Comparison of ENCODE assay signal across 1 cellular context in the genomic region with DNA sequence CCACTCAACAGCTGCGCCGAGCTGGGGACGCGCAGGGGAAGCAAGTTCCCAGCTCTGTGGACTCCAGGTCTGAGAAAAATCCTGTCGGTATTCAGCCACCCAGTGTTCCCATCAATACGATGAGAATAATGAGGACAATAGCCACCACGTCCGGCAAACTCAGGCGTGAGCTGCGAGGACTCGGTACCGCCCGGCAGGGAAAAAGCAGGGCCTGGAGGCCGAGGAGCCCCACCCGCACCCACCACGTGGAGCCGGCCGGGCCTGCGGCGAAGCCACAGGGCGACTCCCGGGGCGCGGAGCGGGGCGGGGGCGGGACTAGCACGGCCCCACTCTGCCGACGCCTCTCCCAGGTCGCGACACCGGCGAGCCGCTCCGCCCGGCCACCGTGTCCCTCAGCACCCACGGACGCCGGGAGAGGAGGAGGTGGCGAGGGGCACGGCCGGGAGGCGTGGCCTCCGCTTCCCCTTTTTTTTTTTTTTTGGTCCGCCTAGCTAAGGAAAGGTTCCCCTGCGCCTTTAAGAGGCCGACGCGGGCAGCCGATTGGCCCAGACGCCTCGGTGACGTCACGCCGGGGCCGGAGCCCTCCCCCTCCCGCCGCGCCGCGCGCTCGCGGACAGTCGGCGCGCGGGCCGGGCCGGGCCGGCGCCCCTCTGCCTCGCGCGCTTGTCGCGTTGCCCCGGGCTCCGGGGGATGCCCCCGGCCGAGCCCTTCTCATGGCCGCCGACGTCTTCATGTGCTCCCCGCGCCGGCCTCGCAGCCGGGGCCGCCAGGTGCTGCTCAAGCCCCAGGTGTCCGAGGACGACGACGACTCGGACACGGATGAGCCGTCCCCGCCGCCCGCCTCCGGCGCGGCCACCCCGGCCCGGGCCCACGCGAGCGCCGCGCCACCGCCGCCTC.
TF ChIP-seq lines count a peak whose summit lies in the region.

A gene with protein sequence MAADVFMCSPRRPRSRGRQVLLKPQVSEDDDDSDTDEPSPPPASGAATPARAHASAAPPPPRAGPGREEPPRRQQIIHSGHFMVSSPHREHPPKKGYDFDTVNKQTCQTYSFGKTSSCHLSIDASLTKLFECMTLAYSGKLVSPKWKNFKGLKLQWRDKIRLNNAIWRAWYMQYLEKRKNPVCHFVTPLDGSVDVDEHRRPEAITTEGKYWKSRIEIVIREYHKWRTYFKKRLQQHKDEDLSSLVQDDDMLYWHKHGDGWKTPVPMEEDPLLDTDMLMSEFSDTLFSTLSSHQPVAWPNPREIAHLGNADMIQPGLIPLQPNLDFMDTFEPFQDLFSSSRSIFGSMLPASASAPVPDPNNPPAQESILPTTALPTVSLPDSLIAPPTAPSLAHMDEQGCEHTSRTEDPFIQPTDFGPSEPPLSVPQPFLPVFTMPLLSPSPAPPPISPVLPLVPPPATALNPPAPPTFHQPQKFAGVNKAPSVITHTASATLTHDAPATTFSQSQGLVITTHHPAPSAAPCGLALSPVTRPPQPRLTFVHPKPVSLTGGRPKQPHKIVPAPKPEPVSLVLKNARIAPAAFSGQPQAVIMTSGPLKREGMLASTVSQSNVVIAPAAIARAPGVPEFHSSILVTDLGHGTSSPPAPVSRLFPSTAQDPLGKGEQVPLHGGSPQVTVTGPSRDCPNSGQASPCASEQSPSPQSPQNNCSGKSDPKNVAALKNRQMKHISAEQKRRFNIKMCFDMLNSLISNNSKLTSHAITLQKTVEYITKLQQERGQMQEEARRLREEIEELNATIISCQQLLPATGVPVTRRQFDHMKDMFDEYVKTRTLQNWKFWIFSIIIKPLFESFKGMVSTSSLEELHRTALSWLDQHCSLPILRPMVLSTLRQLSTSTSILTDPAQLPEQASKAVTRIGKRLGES (plus strand): TSS at position 616 of the 897 bp plus-strand sequence. CDS start 98 bp downstream, at position 714.

TF ChIP-seq in K562, 482 proteins besides CTCF, POLR2A, EP300 and RAD21 (continued from another document and continues in another):
- TF ChIP-seq CCNT2 (IDR thresholded peaks at IDR 0.05; ENCODE audit: borderline replicate concordance, extremely low read depth, insufficient read length, low read depth, low read length) (peak; percentile 89), ESRRA (IDR thresholded peaks at IDR 0.05; ENCODE audit: borderline replicate concordance, low read depth) (peak; percentile 61; the same call in 1 of the 2 replicates), SMAD4 (CRISPR knock-in tag; conservative IDR thresholded peaks at IDR 0.05) (peak; percentile 92), PHB2 (IDR thresholded peaks at IDR 0.05; ENCODE audit: low read depth) (no peak), PHTF2 (CRISPR knock-in tag; IDR thresholded peaks at IDR 0.05) (0 out of 2 replicates have a peak, but pooled peaks have one; percentile 31), TSC22D4 (tag; IDR thresholded peaks at IDR 0.05) (no peak), NFYB (IDR thresholded peaks at IDR 0.05; ENCODE audit: extremely low read depth, insufficient read length) (peak; percentile 50), TOE1 (IDR thresholded peaks at IDR 0.05; ENCODE audit: borderline replicate concordance) (peak; percentile 32; the same call in 1 of the 2 replicates), TOE1 (CRISPR knock-in tag; IDR thresholded peaks at IDR 0.05; ENCODE audit: borderline replicate concordance, low read depth) (0 out of 2 replicates have a peak, but pooled peaks have one; percentile 21), TCF3 (CRISPR knock-in tag; IDR thresholded peaks at IDR 0.05) (peak; percentile 45; the same call in 1 of the 2 replicates), RFX5 (IDR thresholded peaks at IDR 0.05; ENCODE audit: low read depth, low read length) (peak; percentile 21; the same call in 1 of the 2 replicates), U2AF1 (optimal IDR thresholded peaks at IDR 0.05; ENCODE audit: low read depth, low read length) (peak; percentile 37), ARID2 (IDR thresholded peaks at IDR 0.05) (no peak), ZNF586 (CRISPR knock-in tag; conservative IDR thresholded peaks at IDR 0.05) (no peak; the same call in 1 of the 2 replicates), MAFF (IDR thresholded peaks at IDR 0.05; ENCODE audit: low read length) (no peak), ZNF77 (CRISPR knock-in tag; IDR thresholded peaks at IDR 0.05) (no peak), MECOM (CRISPR knock-in tag; IDR thresholded peaks at IDR 0.05) (no peak), SRSF3 (IDR thresholded peaks at IDR 0.05; ENCODE audit: insufficient read depth, low read length) (no peak), ZBTB17 (CRISPR knock-in tag; IDR thresholded peaks at IDR 0.05) (peak; percentile 59; the same call in 1 of the 2 replicates), SNIP1 (IDR thresholded peaks at IDR 0.05; ENCODE audit: low read depth) (no peak), HMG20B (CRISPR knock-in tag; IDR thresholded peaks at IDR 0.05) (no peak), STAG1 (CRISPR knock-in tag; IDR thresholded peaks at IDR 0.05; ENCODE audit: borderline replicate concordance) (no peak), PCBP2 (IDR thresholded peaks at IDR 0.05; ENCODE audit: low read depth, low read length, poor library complexity, severe bottlenecking) (no peak)
- TF ChIP-seq, protein P1, sequence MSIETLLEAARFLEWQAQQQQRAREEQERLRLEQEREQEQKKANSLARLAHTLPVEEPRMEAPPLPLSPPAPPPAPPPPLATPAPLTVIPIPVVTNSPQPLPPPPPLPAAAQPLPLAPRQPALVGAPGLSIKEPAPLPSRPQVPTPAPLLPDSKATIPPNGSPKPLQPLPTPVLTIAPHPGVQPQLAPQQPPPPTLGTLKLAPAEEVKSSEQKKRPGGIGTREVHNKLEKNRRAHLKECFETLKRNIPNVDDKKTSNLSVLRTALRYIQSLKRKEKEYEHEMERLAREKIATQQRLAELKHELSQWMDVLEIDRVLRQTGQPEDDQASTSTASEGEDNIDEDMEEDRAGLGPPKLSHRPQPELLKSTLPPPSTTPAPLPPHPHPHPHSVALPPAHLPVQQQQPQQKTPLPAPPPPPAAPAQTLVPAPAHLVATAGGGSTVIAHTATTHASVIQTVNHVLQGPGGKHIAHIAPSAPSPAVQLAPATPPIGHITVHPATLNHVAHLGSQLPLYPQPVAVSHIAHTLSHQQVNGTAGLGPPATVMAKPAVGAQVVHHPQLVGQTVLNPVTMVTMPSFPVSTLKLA (conservative IDR thresholded peaks at IDR 0.05), result peak; percentile 96 to 98
- TF ChIP-seq, protein P2, sequence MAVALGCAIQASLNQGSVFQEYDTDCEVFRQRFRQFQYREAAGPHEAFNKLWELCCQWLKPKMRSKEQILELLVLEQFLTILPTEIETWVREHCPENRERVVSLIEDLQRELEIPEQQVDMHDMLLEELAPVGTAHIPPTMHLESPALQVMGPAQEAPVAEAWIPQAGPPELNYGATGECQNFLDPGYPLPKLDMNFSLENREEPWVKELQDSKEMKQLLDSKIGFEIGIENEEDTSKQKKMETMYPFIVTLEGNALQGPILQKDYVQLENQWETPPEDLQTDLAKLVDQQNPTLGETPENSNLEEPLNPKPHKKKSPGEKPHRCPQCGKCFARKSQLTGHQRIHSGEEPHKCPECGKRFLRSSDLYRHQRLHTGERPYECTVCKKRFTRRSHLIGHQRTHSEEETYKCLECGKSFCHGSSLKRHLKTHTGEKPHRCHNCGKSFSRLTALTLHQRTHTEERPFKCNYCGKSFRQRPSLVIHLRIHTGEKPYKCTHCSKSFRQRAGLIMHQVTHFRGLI (CRISPR knock-in tag; IDR thresholded peaks at IDR 0.05), result no peak
- TF ChIP-seq, protein P3, sequence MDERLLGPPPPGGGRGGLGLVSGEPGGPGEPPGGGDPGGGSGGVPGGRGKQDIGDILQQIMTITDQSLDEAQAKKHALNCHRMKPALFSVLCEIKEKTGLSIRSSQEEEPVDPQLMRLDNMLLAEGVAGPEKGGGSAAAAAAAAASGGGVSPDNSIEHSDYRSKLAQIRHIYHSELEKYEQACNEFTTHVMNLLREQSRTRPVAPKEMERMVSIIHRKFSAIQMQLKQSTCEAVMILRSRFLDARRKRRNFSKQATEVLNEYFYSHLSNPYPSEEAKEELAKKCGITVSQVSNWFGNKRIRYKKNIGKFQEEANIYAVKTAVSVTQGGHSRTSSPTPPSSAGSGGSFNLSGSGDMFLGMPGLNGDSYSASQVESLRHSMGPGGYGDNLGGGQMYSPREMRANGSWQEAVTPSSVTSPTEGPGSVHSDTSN (CRISPR knock-in tag; IDR thresholded peaks at IDR 0.05; ENCODE audit: low read depth), result no peak
- TF ChIP-seq, protein P3 (tag; conservative IDR thresholded peaks at IDR 0.05; ENCODE audit: low read depth), result no peak
- TF ChIP-seq, protein P4, sequence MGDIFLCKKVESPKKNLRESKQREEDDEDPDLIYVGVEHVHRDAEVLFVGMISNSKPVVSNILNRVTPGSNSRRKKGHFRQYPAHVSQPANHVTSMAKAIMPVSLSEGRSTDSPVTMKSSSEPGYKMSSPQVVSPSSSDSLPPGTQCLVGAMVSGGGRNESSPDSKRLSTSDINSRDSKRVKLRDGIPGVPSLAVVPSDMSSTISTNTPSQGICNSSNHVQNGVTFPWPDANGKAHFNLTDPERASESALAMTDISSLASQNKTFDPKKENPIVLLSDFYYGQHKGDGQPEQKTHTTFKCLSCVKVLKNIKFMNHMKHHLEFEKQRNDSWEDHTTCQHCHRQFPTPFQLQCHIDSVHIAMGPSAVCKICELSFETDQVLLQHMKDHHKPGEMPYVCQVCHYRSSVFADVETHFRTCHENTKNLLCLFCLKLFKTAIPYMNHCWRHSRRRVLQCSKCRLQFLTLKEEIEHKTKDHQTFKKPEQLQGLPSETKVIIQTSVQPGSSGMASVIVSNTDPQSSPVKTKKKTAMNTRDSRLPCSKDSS (IDR thresholded peaks at IDR 0.05; ENCODE audit: low read depth, partially characterized antibody), result no peak
- TF ChIP-seq, protein P5, sequence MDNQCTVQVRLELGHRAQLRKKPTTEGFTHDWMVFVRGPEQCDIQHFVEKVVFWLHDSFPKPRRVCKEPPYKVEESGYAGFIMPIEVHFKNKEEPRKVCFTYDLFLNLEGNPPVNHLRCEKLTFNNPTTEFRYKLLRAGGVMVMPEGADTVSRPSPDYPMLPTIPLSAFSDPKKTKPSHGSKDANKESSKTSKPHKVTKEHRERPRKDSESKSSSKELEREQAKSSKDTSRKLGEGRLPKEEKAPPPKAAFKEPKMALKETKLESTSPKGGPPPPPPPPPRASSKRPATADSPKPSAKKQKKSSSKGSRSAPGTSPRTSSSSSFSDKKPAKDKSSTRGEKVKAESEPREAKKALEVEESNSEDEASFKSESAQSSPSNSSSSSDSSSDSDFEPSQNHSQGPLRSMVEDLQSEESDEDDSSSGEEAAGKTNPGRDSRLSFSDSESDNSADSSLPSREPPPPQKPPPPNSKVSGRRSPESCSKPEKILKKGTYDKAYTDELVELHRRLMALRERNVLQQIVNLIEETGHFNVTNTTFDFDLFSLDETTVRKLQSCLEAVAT (IDR thresholded peaks at IDR 0.05), result no peak
- TF ChIP-seq, protein P6, sequence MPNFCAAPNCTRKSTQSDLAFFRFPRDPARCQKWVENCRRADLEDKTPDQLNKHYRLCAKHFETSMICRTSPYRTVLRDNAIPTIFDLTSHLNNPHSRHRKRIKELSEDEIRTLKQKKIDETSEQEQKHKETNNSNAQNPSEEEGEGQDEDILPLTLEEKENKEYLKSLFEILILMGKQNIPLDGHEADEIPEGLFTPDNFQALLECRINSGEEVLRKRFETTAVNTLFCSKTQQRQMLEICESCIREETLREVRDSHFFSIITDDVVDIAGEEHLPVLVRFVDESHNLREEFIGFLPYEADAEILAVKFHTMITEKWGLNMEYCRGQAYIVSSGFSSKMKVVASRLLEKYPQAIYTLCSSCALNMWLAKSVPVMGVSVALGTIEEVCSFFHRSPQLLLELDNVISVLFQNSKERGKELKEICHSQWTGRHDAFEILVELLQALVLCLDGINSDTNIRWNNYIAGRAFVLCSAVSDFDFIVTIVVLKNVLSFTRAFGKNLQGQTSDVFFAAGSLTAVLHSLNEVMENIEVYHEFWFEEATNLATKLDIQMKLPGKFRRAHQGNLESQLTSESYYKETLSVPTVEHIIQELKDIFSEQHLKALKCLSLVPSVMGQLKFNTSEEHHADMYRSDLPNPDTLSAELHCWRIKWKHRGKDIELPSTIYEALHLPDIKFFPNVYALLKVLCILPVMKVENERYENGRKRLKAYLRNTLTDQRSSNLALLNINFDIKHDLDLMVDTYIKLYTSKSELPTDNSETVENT (CRISPR knock-in tag; IDR thresholded peaks at IDR 0.05), result peak; percentile 68; the same call in 1 of the 2 replicates
- TF ChIP-seq, protein P7, sequence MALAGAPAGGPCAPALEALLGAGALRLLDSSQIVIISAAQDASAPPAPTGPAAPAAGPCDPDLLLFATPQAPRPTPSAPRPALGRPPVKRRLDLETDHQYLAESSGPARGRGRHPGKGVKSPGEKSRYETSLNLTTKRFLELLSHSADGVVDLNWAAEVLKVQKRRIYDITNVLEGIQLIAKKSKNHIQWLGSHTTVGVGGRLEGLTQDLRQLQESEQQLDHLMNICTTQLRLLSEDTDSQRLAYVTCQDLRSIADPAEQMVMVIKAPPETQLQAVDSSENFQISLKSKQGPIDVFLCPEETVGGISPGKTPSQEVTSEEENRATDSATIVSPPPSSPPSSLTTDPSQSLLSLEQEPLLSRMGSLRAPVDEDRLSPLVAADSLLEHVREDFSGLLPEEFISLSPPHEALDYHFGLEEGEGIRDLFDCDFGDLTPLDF (CRISPR knock-in tag; IDR thresholded peaks at IDR 0.05), result peak; percentile 67; the same call in 1 of the 2 replicates
- TF ChIP-seq, protein P8, sequence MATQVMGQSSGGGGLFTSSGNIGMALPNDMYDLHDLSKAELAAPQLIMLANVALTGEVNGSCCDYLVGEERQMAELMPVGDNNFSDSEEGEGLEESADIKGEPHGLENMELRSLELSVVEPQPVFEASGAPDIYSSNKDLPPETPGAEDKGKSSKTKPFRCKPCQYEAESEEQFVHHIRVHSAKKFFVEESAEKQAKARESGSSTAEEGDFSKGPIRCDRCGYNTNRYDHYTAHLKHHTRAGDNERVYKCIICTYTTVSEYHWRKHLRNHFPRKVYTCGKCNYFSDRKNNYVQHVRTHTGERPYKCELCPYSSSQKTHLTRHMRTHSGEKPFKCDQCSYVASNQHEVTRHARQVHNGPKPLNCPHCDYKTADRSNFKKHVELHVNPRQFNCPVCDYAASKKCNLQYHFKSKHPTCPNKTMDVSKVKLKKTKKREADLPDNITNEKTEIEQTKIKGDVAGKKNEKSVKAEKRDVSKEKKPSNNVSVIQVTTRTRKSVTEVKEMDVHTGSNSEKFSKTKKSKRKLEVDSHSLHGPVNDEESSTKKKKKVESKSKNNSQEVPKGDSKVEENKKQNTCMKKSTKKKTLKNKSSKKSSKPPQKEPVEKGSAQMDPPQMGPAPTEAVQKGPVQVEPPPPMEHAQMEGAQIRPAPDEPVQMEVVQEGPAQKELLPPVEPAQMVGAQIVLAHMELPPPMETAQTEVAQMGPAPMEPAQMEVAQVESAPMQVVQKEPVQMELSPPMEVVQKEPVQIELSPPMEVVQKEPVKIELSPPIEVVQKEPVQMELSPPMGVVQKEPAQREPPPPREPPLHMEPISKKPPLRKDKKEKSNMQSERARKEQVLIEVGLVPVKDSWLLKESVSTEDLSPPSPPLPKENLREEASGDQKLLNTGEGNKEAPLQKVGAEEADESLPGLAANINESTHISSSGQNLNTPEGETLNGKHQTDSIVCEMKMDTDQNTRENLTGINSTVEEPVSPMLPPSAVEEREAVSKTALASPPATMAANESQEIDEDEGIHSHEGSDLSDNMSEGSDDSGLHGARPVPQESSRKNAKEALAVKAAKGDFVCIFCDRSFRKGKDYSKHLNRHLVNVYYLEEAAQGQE (CRISPR knock-in tag; IDR thresholded peaks at IDR 0.05; ENCODE audit: low read depth), result no peak
